16 cellular contexts compared by ENCODE assay signal in the genomic region with DNA sequence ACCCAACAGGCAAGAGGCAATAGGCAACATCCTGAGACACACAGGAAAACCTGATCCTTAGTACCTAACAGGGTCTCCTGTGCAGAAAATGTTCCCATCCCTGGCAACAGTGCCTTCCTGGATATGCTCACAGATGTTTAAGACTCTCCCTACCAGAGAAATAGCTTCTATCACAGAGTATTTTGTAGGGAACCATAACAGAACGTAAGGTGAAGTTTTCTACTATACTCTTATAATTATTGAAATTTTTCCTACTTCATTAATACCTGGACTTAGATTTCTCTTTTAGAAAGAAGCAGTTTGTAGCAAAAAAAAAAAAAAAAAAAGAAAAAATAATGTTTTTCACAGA. TPM values are rescaled to one million over a fixed set of nuclear protein-coding genes. Genes with fewer than 3 reads are reported as not detected.
DNase-seq lines count a peak whose midpoint lies in the region; ATAC-seq, FAIRE-seq and TF ChIP-seq lines count a peak whose summit lies in the region.
"Had no signal": no experiment of that assay in that cellular context is flagged by ENCODE, and none has a peak within 500 bp of the region (broad histone marks: within the 10 kb centered on the region; RNA-seq: fewer than 3 reads in every experiment).

No MANE protein-coding gene starts in this region.

- FAIRE-seq in GM12878 (lab: Jason Lieb, UNC), result no peak

- POLR2A ChIA-PET in GM12878 (lab: Charles Lee), result interaction anchor here (0.6 to 2.5 kb wide), 10 partner anchors 123 to 449 kb away, joined by 3 to 13 read pairs (median 4); no protein-coding TSS in a partner anchor

- H3K4me1 Mint-ChIP-seq in neural progenitor cell, result no peaks in the 10 kb centered on the region
- H3K4me1 Mint-ChIP-seq: endodermal cell had no signal

- H3K4me2 ChIP-seq in GM12878 (ENCODE audit: control insufficient read depth, insufficient read depth), result peak overlapping the region; percentile 87
- no peak overlapping the region for H3K4me2 ChIP-seq in neural progenitor cell

- H3K36me3 ChIP-seq in GM12878 (ENCODE audit: control insufficient read depth in 2 of 2, insufficient read depth in 2 of 2, low read length in 1 of 2) (no peaks in the 10 kb centered on the region), neural progenitor cell (no peaks in the 10 kb centered on the region), uterus (no peaks in the 10 kb centered on the region)
- H3K36me3 ChIP-seq: brain microvascular endothelial cell, SJCRH30, tibial nerve had no signal

- H3K27me3 Mint-ChIP-seq in neural progenitor cell (ENCODE audit: insufficient read depth, low read depth), result no peaks in the 10 kb centered on the region

- 13% methylated on average over 1 of the region's 1 CpG for WGBS in GM12878 (ENCODE audit: insufficient coverage, insufficient replicate concordance, low lambda C conversion rate, missing lambda C conversion rate)

- TF ChIP-seq EP300 in GM12878 (IDR thresholded peaks at IDR 0.05; ENCODE audit: borderline replicate concordance in 1 of 2, control insufficient read depth in 1 of 2, low read depth in 2 of 2, low read length in 2 of 2), result no peak

- H3K27ac ChIP-seq in GM12878 (ENCODE audit: control insufficient read depth, insufficient read depth), result peak overlapping the region; percentile 95
- H3K27ac ChIP-seq in neural progenitor cell, result no peak overlapping the region
- H3K27ac ChIP-seq in uterus, result no peak overlapping the region
- H3K27ac ChIP-seq: brain microvascular endothelial cell, SJCRH30, tibial nerve had no signal

- H3K4me3 Mint-ChIP-seq in neural progenitor cell, result no peak overlapping the region
- H3K4me3 Mint-ChIP-seq: endodermal cell had no signal

- H4K20me1 ChIP-seq in GM12878 (ENCODE audit: control insufficient read depth, insufficient read depth), result no peaks in the 10 kb centered on the region
- H4K20me1 ChIP-seq in neural progenitor cell (ENCODE audit: low read depth), result no peaks in the 10 kb centered on the region

- no peaks in the 10 kb centered on the region for H3K9me3 Mint-ChIP-seq in neural progenitor cell
- H3K9me3 Mint-ChIP-seq: endodermal cell had no signal

- peak overlapping the region; percentile 83 for H2AFZ ChIP-seq in GM12878 (ENCODE audit: control insufficient read depth, low read depth, low read length)
- H2AFZ ChIP-seq in neural progenitor cell (replicated peaks), result peak overlapping the region; percentile 88

- no peak for TF ChIP-seq POLR2A in GM12878 (IDR thresholded peaks at IDR 0.05; ENCODE audit: low read depth, low read length)
- TF ChIP-seq POLR2A in uterus (IDR thresholded peaks at IDR 0.05), result no peak

- CTCF ChIA-PET in GM12878 (lab: Yijun Ruan, JAX), result interaction anchor here (0.7 to 7.2 kb wide), 78 partner anchors 10 to 978 kb away, joined by 3 to 159 read pairs (median 6); a partner anchor contains a TSS

- H3K79me2 ChIP-seq in GM12878 (ENCODE audit: control insufficient read depth, insufficient read depth, low read length), result no peaks in the 10 kb centered on the region
- no peaks in the 10 kb centered on the region for H3K79me2 ChIP-seq in neural progenitor cell (ENCODE audit: low read depth)

- BruUV-seq in GM12878 (replicated peaks; lab: Mats Ljungman, UMichigan), result no TSS peak

- SMC1A ChIA-PET in GM12878 (lab: Charles Lee; ENCODE audit: uncharacterized antibody, unreplicated experiment), result interaction anchor here (0.6 to 9.8 kb wide), 71 partner anchors 23 to 978 kb away, joined by 3 to 218 read pairs (median 5); no protein-coding TSS in a partner anchor

- H3K9me3 ChIP-seq in GM12878 (replicated peaks; ENCODE audit: control insufficient read depth, insufficient read depth, low read length), result no peaks in the 10 kb centered on the region
- H3K9me3 ChIP-seq in neural progenitor cell (ENCODE audit: low read depth), result no peaks in the 10 kb centered on the region
- no peaks in the 10 kb centered on the region for H3K9me3 ChIP-seq in uterus
- H3K9me3 ChIP-seq: SJCRH30, tibial nerve had no signal

- in situ Hi-C loops in GM12878 (cut with MboI), result loop anchor here (5.0 kb wide), 3 partner anchors 219 to 409 kb away; a partner anchor contains a TSS

- H3K27ac Mint-ChIP-seq in neural progenitor cell, result no peak overlapping the region
- H3K27ac Mint-ChIP-seq: endodermal cell had no signal

- DNase-seq in GM12864 (ENCODE audit: low read depth) (no peak), GM12878 (ENCODE audit: low read depth, low spot score) (no peak), neural progenitor cell (ENCODE audit: low spot score) (no peak), HUDEP-2 (lab: John Stamatoyannopoulos, UW; ENCODE audit: unreplicated experiment in 76 of 76) (no peak), uterus (no peak), HuH-7.5 (ENCODE audit: low spot score) (no peak)
- DNase-seq: activated naive CD4-positive, alpha-beta T cell; CD4-positive, alpha-beta memory T cell; GOT3; NCI-H2107 had no signal

- no peak for TF ChIP-seq CTCF in GM12864 (IDR thresholded peaks at IDR 0.05; ENCODE audit: low read depth, low read length, missing control alignments)
- no peak for TF ChIP-seq CTCF in GM12878 (IDR thresholded peaks at IDR 0.05 in 2 of 3, conservative IDR thresholded peaks at IDR 0.05 in 1 of 3; ENCODE audit: control insufficient read depth in 2 of 3, extremely low read depth in 1 of 3, insufficient read depth in 1 of 3, low read depth in 3 of 3, low read length in 3 of 3)
- TF ChIP-seq CTCF in neural progenitor cell (IDR thresholded peaks at IDR 0.05), result no peak
- TF ChIP-seq CTCF in uterus (IDR thresholded peaks at IDR 0.05), result no peak

- peaks cover 11% of the 10 kb centered on the region for H3K4me1 ChIP-seq in GM12878 (ENCODE audit: control insufficient read depth, insufficient read depth, low read length)
- H3K4me1 ChIP-seq in neural progenitor cell, result no peaks in the 10 kb centered on the region
- H3K4me1 ChIP-seq in uterus, result no peaks in the 10 kb centered on the region
- H3K4me1 ChIP-seq: SJCRH30 had no signal

- H3K9ac ChIP-seq in GM12878 (ENCODE audit: control insufficient read depth, insufficient read depth, low read length) (peak overlapping the region; percentile 57), neural progenitor cell (no peak overlapping the region)

- H3K36me3 Mint-ChIP-seq in neural progenitor cell, result no peaks in the 10 kb centered on the region
- H3K36me3 Mint-ChIP-seq: CD4-positive, alpha-beta memory T cell had no signal

- TF ChIP-seq RAD21 in GM12878 (IDR thresholded peaks at IDR 0.05; ENCODE audit: insufficient read depth, low read depth, low read length), result no peak

- intact Hi-C loops in GM12878 (cut with micrococcal nuclease; ENCODE audit: unreplicated experiment), result loop anchor here (1.0 to 2.0 kb wide), 5 partner anchors 32 to 450 kb away; no protein-coding TSS in a partner anchor
- intact Hi-C loops in uterus (cut with DNase I; ENCODE audit: low total_unique reads), result no loop called here

- ATAC-seq in HG03439 (IDR thresholded peaks at IDR 0.05; ENCODE audit: unreplicated experiment), result peak; percentile 5
- no peak for ATAC-seq in GM12878

- RAD21 ChIA-PET in GM12878 (lab: Charles Lee; ENCODE audit: unreplicated experiment), result interaction anchor here (0.7 to 7.8 kb wide), 83 partner anchors 23 to 977 kb away, joined by 3 to 114 read pairs (median 5); a partner anchor contains a TSS

- no peaks in the 10 kb centered on the region for H3F3A ChIP-seq in neural progenitor cell (ENCODE audit: low read depth)

- peak overlapping the region; percentile 28; the same call in 1 of the 2 replicates for H3K4me3 ChIP-seq in GM12864 (ENCODE audit: low read depth, low read length)
- peak overlapping the region; percentile 56 for H3K4me3 ChIP-seq in GM12878
- H3K4me3 ChIP-seq in neural progenitor cell, result no peak overlapping the region
- no peak overlapping the region for H3K4me3 ChIP-seq in uterus
- H3K4me3 ChIP-seq: SJCRH30, tibial nerve had no signal

- H3K27me3 ChIP-seq in GM12878 (replicated peaks in 1 of 2; ENCODE audit: control insufficient read depth in 2 of 2, insufficient read depth in 2 of 2, low read length in 1 of 2) (no peaks in the 10 kb centered on the region), neural progenitor cell (no peaks in the 10 kb centered on the region), uterus (no peaks in the 10 kb centered on the region)
- H3K27me3 ChIP-seq: brain microvascular endothelial cell, tibial nerve had no signal

TF ChIP-seq in GM12878, 131 proteins besides CTCF, POLR2A, EP300 and RAD21 (continues in another document):
- no peak for TF ChIP-seq EED (IDR thresholded peaks at IDR 0.05; ENCODE audit: low read depth)
- TF ChIP-seq, protein P1, sequence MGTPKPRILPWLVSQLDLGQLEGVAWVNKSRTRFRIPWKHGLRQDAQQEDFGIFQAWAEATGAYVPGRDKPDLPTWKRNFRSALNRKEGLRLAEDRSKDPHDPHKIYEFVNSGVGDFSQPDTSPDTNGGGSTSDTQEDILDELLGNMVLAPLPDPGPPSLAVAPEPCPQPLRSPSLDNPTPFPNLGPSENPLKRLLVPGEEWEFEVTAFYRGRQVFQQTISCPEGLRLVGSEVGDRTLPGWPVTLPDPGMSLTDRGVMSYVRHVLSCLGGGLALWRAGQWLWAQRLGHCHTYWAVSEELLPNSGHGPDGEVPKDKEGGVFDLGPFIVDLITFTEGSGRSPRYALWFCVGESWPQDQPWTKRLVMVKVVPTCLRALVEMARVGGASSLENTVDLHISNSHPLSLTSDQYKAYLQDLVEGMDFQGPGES (IDR thresholded peaks at IDR 0.05), result no peak
- no peak for TF ChIP-seq EZH2 (IDR thresholded peaks at IDR 0.05; ENCODE audit: borderline replicate concordance, control insufficient read depth, low read depth, low read length)
- no peak for TF ChIP-seq JUNB (IDR thresholded peaks at IDR 0.05)
- TF ChIP-seq PAX8 (IDR thresholded peaks at IDR 0.05), result no peak
- no peak for TF ChIP-seq TCF3 (IDR thresholded peaks at IDR 0.05; ENCODE audit: borderline replicate concordance, insufficient read depth, low read depth, low read length)
- no peak for TF ChIP-seq RAD51 (IDR thresholded peaks at IDR 0.05)

RNA-seq across cellular contexts. Expression of a gene that starts 33.5 kb away (rescaled TPM):
- total RNA-seq in GM12878 (2013; cell fraction: nucleolus; rRNA removed), result not detected in 2 replicates
- not detected in 2 replicates for total RNA-seq in GM12878 (2014; rRNA removed)
- total RNA-seq in GM12878 (2014; rRNA removed; fragmentation: Illumina TruSeq; extraction: Trizol), result not detected in 2 replicates
- total RNA-seq in GM12878 (2021), result not detected in 2 replicates
- polyA plus RNA-seq in GM12878 (2011; ENCODE audit: low read depth), result not detected
- polyA plus RNA-seq in GM12878 (2011; rRNA removed), result not detected in 2 replicates
- not detected in 2 replicates for polyA plus RNA-seq in GM12878 (2011; cell fraction: cytosol; rRNA removed)
- 0.22 TPM in 1 of 2 replicates, not detected in the other for polyA plus RNA-seq in GM12878 (2011; cell fraction: nucleus; rRNA removed)
- not detected in 2 replicates for polyA plus RNA-seq in GM12878 (2012)
- not detected in 2 replicates for polyA plus RNA-seq in GM12878 (2014; fragmentation: Illumina TruSeq; extraction: Trizol)
- not detected for polyA plus RNA-seq in GM12878 (2014; fragmentation: Nextera tagmentation; extraction: Ambion mirVana)
- polyA plus RNA-seq in GM12878 (2014; rRNA removed), result not detected in 2 replicates
- polyA plus RNA-seq in GM12878 (2016; fragmentation: Nextera tagmentation; extraction: Ambion mirVana), result not detected
- not detected in 2 replicates for polyA minus RNA-seq in GM12878 (2011; rRNA and poly(A)+ RNA removed)
- not detected in 2 replicates for polyA minus RNA-seq in GM12878 (2011; cell fraction: cytosol; rRNA and poly(A)+ RNA removed)
- polyA minus RNA-seq in GM12878 (2011; cell fraction: nucleus; rRNA and poly(A)+ RNA removed), result not detected in 2 replicates
- total RNA-seq in neural progenitor cell (ENCODE audit: low replicate concordance), result 0.09 and 0.40 TPM in 2 replicates
- under 1 TPM in 1 of 4 donors, not detected in 3; 0.41 TPM for total RNA-seq in uterus
- total RNA-seq: activated CD8-positive, alpha-beta memory T cell treated with anti-CD3 and anti-CD28 coated beads for 36 hours; SJCRH30; tibial nerve had no signal
- polyA plus RNA-seq: CD4-positive, alpha-beta memory T cell had no signal

Comparison
In these comparisons a context has a peak if more than half of its experiments do, and no peak if none do; other contexts are left out.
1. H3K4me3 ChIP-seq: peak in GM12864 (single experiment) and GM12878 (single experiment); none in neural progenitor cell (single experiment) and uterus (0 of 2).